14 cellular contexts compared by ENCODE assay signal in genomic region chr19:850979-851335, GRCh38. TPM values are rescaled to one million over a fixed set of nuclear protein-coding genes. Genes with fewer than 3 reads are reported as not detected.
DNase-seq lines count a peak whose midpoint lies in the region; ATAC-seq and TF ChIP-seq lines count a peak whose summit lies in the region.
"Had no signal": no experiment of that assay in that cellular context is flagged by ENCODE, and none has a peak within 500 bp of the region (broad histone marks: within the 10 kb centered on the region; RNA-seq: fewer than 3 reads in every experiment).

No MANE protein-coding gene starts in this region.

- H2BK20ac ChIP-seq in IMR-90 (ENCODE audit: low read depth, low read length), result peak overlapping the region; percentile 22; the same call in 1 of the 2 replicates

- H3K9me3 ChIP-seq in IMR-90 (ENCODE audit: control insufficient read depth, insufficient read depth, low read length), result no peaks in the 10 kb centered on the region
- no peaks in the 10 kb centered on the region for H3K9me3 ChIP-seq in mammary epithelial cell (replicated peaks; ENCODE audit: insufficient read depth, low read length)
- no peaks in the 10 kb centered on the region for H3K9me3 ChIP-seq in lower lobe of right lung
- no peaks in the 10 kb centered on the region for H3K9me3 ChIP-seq in stomach smooth muscle (ENCODE audit: control insufficient read depth in 2 of 2, low read length in 2 of 2)

- H3K4me3 Mint-ChIP-seq in activated CD4-positive, alpha-beta T cell treated with anti-CD3 and anti-CD28 coated beads, Interleukin-2, amount 10 ng/mL, durations not matched to agents 7 days and 5 days, result no peak overlapping the region
- H3K4me3 Mint-ChIP-seq: activated CD8-positive, alpha-beta T cell treated with anti-CD3 and anti-CD28 coated beads for 36 hours; GM23338; natural killer cell had no signal

- ATAC-seq in IMR-90 (ENCODE audit: low read depth) (no peak), lower lobe of right lung (no peak), HG03097 (IDR thresholded peaks at IDR 0.05; ENCODE audit: low FRiP score, unreplicated experiment) (no peak)
- ATAC-seq: natural killer cell had no signal

- H3K4me2 ChIP-seq in IMR-90 (ENCODE audit: low read depth, low read length), result peak overlapping the region; percentile 8; the same call in 1 of the 2 replicates
- H3K4me2 ChIP-seq in mammary epithelial cell (ENCODE audit: insufficient read depth, low read depth, low read length), result no peak overlapping the region
- H3K4me2 ChIP-seq: GM23338 had no signal

- H3K4me3 ChIP-seq in IMR-90 (ENCODE audit: insufficient read depth, low read depth, low read length) (no peak overlapping the region), mammary epithelial cell (replicated peaks in 1 of 3; ENCODE audit: insufficient read depth in 1 of 3, low read depth in 2 of 3, low read length in 3 of 3) (no peak overlapping the region), lower lobe of right lung (no peak overlapping the region), stomach smooth muscle (ENCODE audit: low read length in 2 of 2) (peak overlapping the region in 1 of 2 donors; percentile 57)
- H3K4me3 ChIP-seq: GM23338 had no signal

- H3K9me3 Mint-ChIP-seq in activated CD4-positive, alpha-beta T cell treated with anti-CD3 and anti-CD28 coated beads, Interleukin-2, amount 10 ng/mL, durations not matched to agents 7 days and 5 days, result no peaks in the 10 kb centered on the region
- H3K9me3 Mint-ChIP-seq: activated CD8-positive, alpha-beta T cell treated with anti-CD3 and anti-CD28 coated beads for 36 hours; GM23338; natural killer cell had no signal

- no peak for TF ChIP-seq CTCF in IMR-90 (conservative IDR thresholded peaks at IDR 0.05; ENCODE audit: low read depth, low read length)
- TF ChIP-seq CTCF in mammary epithelial cell (conservative IDR thresholded peaks at IDR 0.05 in 1 of 2, IDR thresholded peaks at IDR 0.05 in 1 of 2; ENCODE audit: extremely low read depth in 1 of 2, insufficient read depth in 1 of 2, low read depth in 1 of 2, low read length in 2 of 2), result no peak
- TF ChIP-seq CTCF in lower lobe of right lung (IDR thresholded peaks at IDR 0.05), result no peak

- H3K27ac Mint-ChIP-seq in activated CD4-positive, alpha-beta T cell treated with anti-CD3 and anti-CD28 coated beads, Interleukin-2, amount 10 ng/mL, durations not matched to agents 7 days and 5 days, result no peak overlapping the region
- H3K27ac Mint-ChIP-seq: activated CD8-positive, alpha-beta T cell treated with anti-CD3 and anti-CD28 coated beads for 36 hours; GM23338; natural killer cell had no signal

- CTCF ChIA-PET in IMR-90 (lab: Yijun Ruan, JAX) (no interaction called here), mammary epithelial cell (lab: Charles Lee; ENCODE audit: low non-redundant PET) (no interaction called here)
- CTCF ChIA-PET in activated CD4-positive, alpha-beta T cell treated with anti-CD3 and anti-CD28 coated beads, Interleukin-2, amount 10 ng/mL, durations not matched to agents 7 days and 5 days (lab: Charles Lee), result no interaction called here

- H4K91ac ChIP-seq in IMR-90 (ENCODE audit: insufficient read depth, low read depth, low read length), result peak overlapping the region; percentile 90; the same call in 1 of the 2 replicates

- H3K9me1 ChIP-seq in IMR-90 (ENCODE audit: insufficient read depth, low read length), result no peaks in the 10 kb centered on the region

- H2AK9ac ChIP-seq in IMR-90 (replicated peaks; ENCODE audit: low read depth, low read length, poor library complexity), result peak overlapping the region; percentile 95

- intact Hi-C loops in IMR-90 (cut with micrococcal nuclease) (loop anchor here (1.0 kb wide), 1 partner anchor 36 kb away; no protein-coding TSS in a partner anchor), mammary epithelial cell (cut with micrococcal nuclease) (no loop called here), lower lobe of right lung (cut with DNase I) (no loop called here)

- H3K36me3 ChIP-seq in IMR-90 (ENCODE audit: control insufficient read depth, insufficient read depth, low read length) (no peaks in the 10 kb centered on the region), mammary epithelial cell (ENCODE audit: insufficient read depth, low read length) (no peaks in the 10 kb centered on the region), lower lobe of right lung (no peaks in the 10 kb centered on the region), stomach smooth muscle (ENCODE audit: control insufficient read depth in 2 of 2, insufficient read depth in 2 of 2, low read length in 2 of 2) (no peaks in the 10 kb centered on the region)

- H3K9ac ChIP-seq in IMR-90 (ENCODE audit: low read depth, low read length) (peak overlapping the region; percentile 32), mammary epithelial cell (ENCODE audit: insufficient read depth, low read length) (no peak overlapping the region), stomach smooth muscle (ENCODE audit: low read length in 2 of 2) (peak overlapping the region; percentile 16 to 29)

- no peak overlapping the region for H3K23ac ChIP-seq in IMR-90 (ENCODE audit: low read depth, low read length)

- BruUV-seq in IMR-90 (replicated peaks; lab: Mats Ljungman, UMichigan), result no TSS peak
- BruUV-seq in mammary epithelial cell (replicated peaks; lab: Mats Ljungman, UMichigan), result no TSS peak

- H2AFZ ChIP-seq in IMR-90 (replicated peaks; ENCODE audit: low read length, poor library complexity), result peak overlapping the region; percentile 89
- H2AFZ ChIP-seq in mammary epithelial cell (ENCODE audit: low read depth, low read length), result peak overlapping the region; percentile 24
- H2AFZ ChIP-seq: GM23338 had no signal

- TF ChIP-seq RAD21 in IMR-90 (IDR thresholded peaks at IDR 0.05; ENCODE audit: low read length), result no peak

- peak overlapping the region; percentile 47 for H3K56ac ChIP-seq in IMR-90 (ENCODE audit: extremely low read depth, insufficient read depth, low read length)

- H3K27me3 Mint-ChIP-seq in activated CD4-positive, alpha-beta T cell treated with anti-CD3 and anti-CD28 coated beads, Interleukin-2, amount 10 ng/mL, durations not matched to agents 7 days and 5 days, result peaks cover 15% of the 10 kb centered on the region

- dilution Hi-C loops in IMR-90 (cut with HindIII; ENCODE audit: low sequenced_read_pairs, unreplicated experiment) (no loop called here), mammary epithelial cell (cut with HindIII; ENCODE audit: low sequenced_read_pairs) (no loop called here)

- H2BK120ac ChIP-seq in IMR-90 (ENCODE audit: low read depth, low read length), result peak overlapping the region; percentile 59

- WGBS in IMR-90 (ENCODE audit: extremely low coverage in 2 of 2, insufficient read length in 1 of 2), 2 experiments, result 17% methylated on average over 4 of the region's 13 CpGs; no CpG with 5 or more reads in 1 of the 2 experiments
- WGBS in mammary epithelial cell (ENCODE audit: low coverage, missing lambda C conversion rate), result 23% methylated on average over 6 of the region's 13 CpGs

- no peaks in the 10 kb centered on the region for H3K4me1 Mint-ChIP-seq in activated CD4-positive, alpha-beta T cell treated with anti-CD3 and anti-CD28 coated beads, Interleukin-2, amount 10 ng/mL, durations not matched to agents 7 days and 5 days
- H3K4me1 Mint-ChIP-seq: natural killer cell had no signal

- H3K18ac ChIP-seq in IMR-90 (ENCODE audit: low read depth, low read length), result peak overlapping the region; percentile 26; the same call in 1 of the 2 replicates

- H3K4me1 ChIP-seq in IMR-90 (ENCODE audit: control insufficient read depth, insufficient read depth, low read length), result peaks cover 6% of the 10 kb centered on the region
- peaks cover 7% of the 10 kb centered on the region for H3K4me1 ChIP-seq in mammary epithelial cell (ENCODE audit: insufficient read depth, low read length)
- peaks cover 21% of the 10 kb centered on the region for H3K4me1 ChIP-seq in lower lobe of right lung
- H3K4me1 ChIP-seq in stomach smooth muscle (ENCODE audit: control insufficient read depth, insufficient read depth, low read length), result peaks cover 18% of the 10 kb centered on the region

- H2BK5ac ChIP-seq in IMR-90 (ENCODE audit: low read depth, low read length, poor library complexity, severe bottlenecking), result peak overlapping the region; percentile 70

- H2AK5ac ChIP-seq in IMR-90 (ENCODE audit: low read depth, low read length), result no peak overlapping the region; the same call in 1 of the 2 replicates

- peak overlapping the region; percentile 21 for H4K5ac ChIP-seq in IMR-90 (ENCODE audit: low read depth, low read length)

- H3K36me3 Mint-ChIP-seq in activated CD4-positive, alpha-beta T cell treated with anti-CD3 and anti-CD28 coated beads, Interleukin-2, amount 10 ng/mL, durations not matched to agents 7 days and 5 days (ENCODE audit: low read depth), result no peaks in the 10 kb centered on the region
- H3K36me3 Mint-ChIP-seq: natural killer cell had no signal

- H3K14ac ChIP-seq in IMR-90 (replicated peaks; ENCODE audit: low read depth, low read length), result no peak overlapping the region

- in situ Hi-C loops in IMR-90 (cut with MboI; ENCODE audit: low sequenced_read_pairs), result no loop called here
- in situ Hi-C loops in mammary epithelial cell (cut with MboI; ENCODE audit: low sequenced_read_pairs in 2 of 2), result loop anchor here in 1 of 2 donors (10.0 kb wide), 1 partner anchor 76 kb away; no protein-coding TSS in a partner anchor

- no peaks in the 10 kb centered on the region for H3K79me1 ChIP-seq in IMR-90 (ENCODE audit: low read depth in 1 of 2, low read length in 2 of 2)

- H3K4ac ChIP-seq in IMR-90 (ENCODE audit: low read depth, low read length), result peak overlapping the region; percentile 24

- H3K27ac ChIP-seq in IMR-90 (ENCODE audit: insufficient read depth, low read length), result peak overlapping the region; percentile 90
- no peak overlapping the region for H3K27ac ChIP-seq in mammary epithelial cell (ENCODE audit: insufficient read depth, low read depth, low read length)
- peak overlapping the region; percentile 51 for H3K27ac ChIP-seq in lower lobe of right lung
- peak overlapping the region; percentile 67 for H3K27ac ChIP-seq in stomach smooth muscle (ENCODE audit: low read length)

- TF ChIP-seq POLR2A in IMR-90 (IDR thresholded peaks at IDR 0.05; ENCODE audit: low read depth, low read length), result no peak

- no peaks in the 10 kb centered on the region for H4K20me1 ChIP-seq in IMR-90 (ENCODE audit: insufficient read depth, low read length)
- H4K20me1 ChIP-seq in mammary epithelial cell (ENCODE audit: insufficient read depth, low read length), result peaks cover 2% of the 10 kb centered on the region

- POLR2A ChIA-PET in IMR-90 (lab: Charles Lee; ENCODE audit: unreplicated experiment), result no interaction called here
- POLR2A ChIA-PET in activated CD4-positive, alpha-beta T cell treated with anti-CD3 and anti-CD28 coated beads, Interleukin-2, amount 10 ng/mL, durations not matched to agents 7 days and 5 days (lab: Charles Lee), result no interaction called here

- peak overlapping the region; percentile 54 to 94; a peak in 3 of 4 replicates for H4K8ac ChIP-seq in IMR-90 (ENCODE audit: low read depth in 2 of 2, low read length in 2 of 2)

- H3K27me3 ChIP-seq in IMR-90 (ENCODE audit: control insufficient read depth, insufficient read depth, low read length), result peaks cover 4% of the 10 kb centered on the region; the same call in 1 of the 2 replicates
- H3K27me3 ChIP-seq in mammary epithelial cell (ENCODE audit: insufficient read depth, low read length), result peaks cover 13% of the 10 kb centered on the region
- H3K27me3 ChIP-seq in lower lobe of right lung (ENCODE audit: low read depth), result peaks cover 36% of the 10 kb centered on the region
- peaks cover 16 to 22% of the 10 kb centered on the region in 2 donors for H3K27me3 ChIP-seq in stomach smooth muscle (ENCODE audit: control insufficient read depth in 1 of 2, insufficient read depth in 2 of 2, low read length in 2 of 2)

- no peaks in the 10 kb centered on the region for H3K79me2 ChIP-seq in mammary epithelial cell (ENCODE audit: insufficient read depth, low read length)

- peak overlapping the region; percentile 50; the same call in 2 of the 3 replicates for H2BK15ac ChIP-seq in IMR-90 (ENCODE audit: low read depth, low read length)

- DNase-seq in IMR-90 (no peak), mammary epithelial cell (no peak), lower lobe of right lung (no peak), HUDEP-2 (lab: John Stamatoyannopoulos, UW; ENCODE audit: unreplicated experiment in 76 of 76) (no peak), EL (no peak)
- DNase-seq in activated CD4-positive, alpha-beta T cell treated with anti-CD3 and anti-CD28 coated beads, Interleukin-2, amount 10 ng/mL, durations not matched to agents 7 days and 5 days, result no peak
- DNase-seq: activated naive CD4-positive, alpha-beta T cell; natural killer cell; NCI-H1105 treated with DMSO at 0.1 percent for 48 hours; NCI-H510A had no signal

RNA-seq across cellular contexts. Expression of gene ELANE, which starts 1.1 kb away (rescaled TPM):
- total RNA-seq in IMR-90 (2012; rRNA removed) (not detected in 2 replicates), mammary epithelial cell (not detected), lower lobe of right lung (0.97 TPM)
- polyA plus RNA-seq in IMR-90 (2012; rRNA removed) (0.24 and 0.27 TPM in 2 replicates), mammary epithelial cell (not detected)
- 0.10 and 0.21 TPM in 2 replicates for polyA plus RNA-seq in IMR-90 (2012; cell fraction: cytosol; rRNA removed)
- 1.5 and 1.6 TPM in 2 replicates for polyA plus RNA-seq in IMR-90 (2012; cell fraction: nucleus; rRNA removed; ENCODE audit: low replicate concordance)
- not detected for polyA minus RNA-seq in mammary epithelial cell
- not detected for total RNA-seq in activated CD4-positive, alpha-beta T cell treated with anti-CD3 and anti-CD28 coated beads, Interleukin-2, amount 10 ng/mL, durations not matched to agents 7 days and 5 days
- total RNA-seq: activated CD8-positive, alpha-beta T cell treated with anti-CD3 and anti-CD28 coated beads for 36 hours; GM23338 had no signal
- polyA plus RNA-seq: GM23338 had no signal

RNA-seq across cellular contexts. Expression of gene CFD, which starts 8.5 kb away (rescaled TPM):
- total RNA-seq in IMR-90 (2012; rRNA removed) (1.1 and 1.4 TPM in 2 replicates), mammary epithelial cell (1 to 10 TPM in 1 of 2 donors, under 1 TPM in 1; 0.50 to 1.3 TPM), lower lobe of right lung (282 TPM)
- polyA plus RNA-seq in IMR-90 (2012; rRNA removed) (2.8 and 3.8 TPM in 2 replicates), mammary epithelial cell (1.0 TPM)
- polyA plus RNA-seq in IMR-90 (2012; cell fraction: cytosol; rRNA removed), result 5.2 and 11.5 TPM in 2 replicates
- 1.6 and 5.5 TPM in 2 replicates for polyA plus RNA-seq in IMR-90 (2012; cell fraction: nucleus; rRNA removed; ENCODE audit: low replicate concordance)
- not detected for polyA minus RNA-seq in mammary epithelial cell
- 1 to 10 TPM; 1.5 to 1.6 TPM for total RNA-seq in activated CD4-positive, alpha-beta T cell treated with anti-CD3 and anti-CD28 coated beads, Interleukin-2, amount 10 ng/mL, durations not matched to agents 7 days and 5 days

RNA-seq across cellular contexts. Expression of gene PRTN3, which starts 10.2 kb away (rescaled TPM):
- total RNA-seq in IMR-90 (2012; rRNA removed) (not detected in 2 replicates), mammary epithelial cell (not detected), lower lobe of right lung (not detected)
- polyA plus RNA-seq in IMR-90 (2012; rRNA removed) (not detected in 2 replicates), mammary epithelial cell (not detected)
- polyA plus RNA-seq in IMR-90 (2012; cell fraction: cytosol; rRNA removed), result not detected in 2 replicates
- not detected in 2 replicates for polyA plus RNA-seq in IMR-90 (2012; cell fraction: nucleus; rRNA removed; ENCODE audit: low replicate concordance)
- not detected for polyA minus RNA-seq in mammary epithelial cell
- not detected for total RNA-seq in activated CD4-positive, alpha-beta T cell treated with anti-CD3 and anti-CD28 coated beads, Interleukin-2, amount 10 ng/mL, durations not matched to agents 7 days and 5 days
- total RNA-seq: activated CD8-positive, alpha-beta T cell treated with anti-CD3 and anti-CD28 coated beads for 36 hours had no signal

RNA-seq across cellular contexts. Expression of gene AZU1, which starts 23.3 kb away (rescaled TPM):
- total RNA-seq in IMR-90 (2012; rRNA removed) (not detected in 2 replicates), mammary epithelial cell (not detected), lower lobe of right lung (1.7 TPM)
- polyA plus RNA-seq in IMR-90 (2012; rRNA removed) (0.12 TPM in 1 of 2 replicates, not detected in the other), mammary epithelial cell (not detected)
- polyA plus RNA-seq in IMR-90 (2012; cell fraction: cytosol; rRNA removed), result 0.04 TPM in 1 of 2 replicates, not detected in the other
- 2.3 and 4.0 TPM in 2 replicates for polyA plus RNA-seq in IMR-90 (2012; cell fraction: nucleus; rRNA removed; ENCODE audit: low replicate concordance)
- not detected for polyA minus RNA-seq in mammary epithelial cell
- total RNA-seq in activated CD4-positive, alpha-beta T cell treated with anti-CD3 and anti-CD28 coated beads, Interleukin-2, amount 10 ng/mL, durations not matched to agents 7 days and 5 days, result not detected
- total RNA-seq: activated CD8-positive, alpha-beta T cell treated with anti-CD3 and anti-CD28 coated beads for 36 hours had no signal

RNA-seq across cellular contexts. Expression of gene PLPPR3, which starts 29.2 kb away (rescaled TPM):
- 0.36 and 0.56 TPM in 2 replicates for total RNA-seq in IMR-90 (2012; rRNA removed)
- polyA plus RNA-seq in IMR-90 (2012; rRNA removed), result 1.2 and 2.0 TPM in 2 replicates
- 1.0 and 4.3 TPM in 2 replicates for polyA plus RNA-seq in IMR-90 (2012; cell fraction: cytosol; rRNA removed)
- 1.4 and 3.6 TPM in 2 replicates for polyA plus RNA-seq in IMR-90 (2012; cell fraction: nucleus; rRNA removed; ENCODE audit: low replicate concordance)
- total RNA-seq in mammary epithelial cell, result under 1 TPM in 1 of 2 donors, not detected in 1; under 0.01 TPM
- not detected for polyA plus RNA-seq in mammary epithelial cell
- polyA minus RNA-seq in mammary epithelial cell, result not detected
- 2.1 TPM for total RNA-seq in lower lobe of right lung
- total RNA-seq in activated CD4-positive, alpha-beta T cell treated with anti-CD3 and anti-CD28 coated beads, Interleukin-2, amount 10 ng/mL, durations not matched to agents 7 days and 5 days, result not detected
- total RNA-seq: activated CD8-positive, alpha-beta T cell treated with anti-CD3 and anti-CD28 coated beads for 36 hours; natural killer cell had no signal

Comparison
In these comparisons a context has a peak if more than half of its experiments do, and no peak if none do; other contexts are left out.
1. RNA of gene CFD, which starts 8.5 kb away (total RNA-seq): 282 TPM in lower lobe of right lung (single experiment); 1.5 to 1.6 TPM in activated CD4-positive, alpha-beta T cell treated with anti-CD3 and anti-CD28 coated beads, Interleukin-2, amount 10 ng/mL, durations not matched to agents 7 days and 5 days, 1.1 to 1.4 TPM in IMR-90 and 0.50 to 1.3 TPM in mammary epithelial cell; every median in the first group is over 100 times any median in the second.